ENCODE assay signal across 19 cellular contexts in the genomic region with DNA sequence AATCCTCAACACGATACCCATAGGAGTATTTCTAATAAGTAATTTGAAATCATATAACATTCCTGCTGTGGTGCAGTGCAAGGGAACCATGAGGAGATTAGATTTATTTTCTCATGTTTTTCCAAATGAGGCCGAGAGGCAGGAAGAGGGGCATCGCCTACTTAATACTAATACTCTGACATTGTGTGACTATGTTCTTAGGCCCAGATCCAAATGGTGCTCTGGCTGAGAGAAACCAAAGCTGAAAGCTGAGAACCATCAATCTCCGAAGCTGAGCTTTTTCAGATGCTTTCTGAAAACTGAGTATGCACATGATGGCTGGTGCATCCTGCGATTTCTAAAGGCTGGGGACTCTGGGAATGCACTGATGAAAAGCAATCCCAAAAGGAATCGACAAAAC.
DNase-seq lines count a peak whose midpoint lies in the region; ATAC-seq and TF ChIP-seq lines count a peak whose summit lies in the region.
"Had no signal": no experiment of that assay in that cellular context is flagged by ENCODE, and none has a peak within 500 bp of the region (broad histone marks: within the 10 kb centered on the region; RNA-seq: fewer than 3 reads in every experiment).

No MANE protein-coding gene starts in this region.

- peak; percentile 48 for DNase-seq in EH (ENCODE audit: low read depth)
- DNase-seq in astrocyte of the spinal cord (ENCODE audit: low read depth, low spot score): peak; percentile 30
- DNase-seq in Right ventricle myocardium superior: no peak
- DNase-seq in sciatic nerve (ENCODE audit: low spot score): no peak
- DNase-seq in RPMI8226: no peak
- DNase-seq in epidermal melanocyte (ENCODE audit: insufficient read length, low spot score): no peak
- DNase-seq in NCI-H226: no peak
- DNase-seq: ACHN; activated naive CD8-positive, alpha-beta T cell treated with anti-CD3 and anti-CD28 coated beads for 36 hours; CD4-positive, CD25-positive, alpha-beta regulatory T cell; DMS153; mucosa of descending colon; NCI-H1930; stimulated activated CD4-positive, alpha-beta T cell treated with anti-CD3 and anti-CD28 coated beads, Interleukin-1b, Interleukin-23, amount 100 ng/mL, for 48 hours; stimulated activated naive CD8-positive, alpha-beta T cell treated with anti-CD3 and anti-CD28 coated beads, Interleukin-15, Interleukin-2, amounts not matched to agents 100 U/mL and 50 U/mL, for 24 hours had no signal

- in situ Hi-C loops in astrocyte of the spinal cord (cut with HindIII; ENCODE audit: low sequenced_read_pairs): no loop called here

- H3K4me3 ChIP-seq in astrocyte of the spinal cord (ENCODE audit: low read depth, low read length): no peak overlapping the region
- H3K4me3 ChIP-seq: HAP-1, K562, mucosa of descending colon had no signal

- intact Hi-C loops in Right ventricle myocardium superior (cut with DNase I): no loop called here
- intact Hi-C loops in sciatic nerve (cut with DNase I): no loop called here

- no peak for TF ChIP-seq CTCF in astrocyte of the spinal cord (IDR thresholded peaks at IDR 0.05; ENCODE audit: low read depth, low read length)

- ATAC-seq in Right ventricle myocardium superior (ENCODE audit: poor library complexity) (peak; percentile 16), sciatic nerve (peak; percentile 29), HG03159 (IDR thresholded peaks at IDR 0.05; ENCODE audit: unreplicated experiment) (no peak)
- ATAC-seq: activated T-helper 17 cell treated with anti-CD3 and anti-CD28 coated beads, Interleukin-2, amount 50 U/mL, for 72 hours; K562; stimulated activated naive CD8-positive, alpha-beta T cell treated with anti-CD3 and anti-CD28 coated beads, Interleukin-15, Interleukin-2, amounts not matched to agents 100 U/mL and 50 U/mL, for 24 hours had no signal

Comparison
In these comparisons a context has a peak if more than half of its experiments do, and no peak if none do; other contexts are left out.
1. DNase-seq: peak in EH (single experiment) and astrocyte of the spinal cord (single experiment); none in Right ventricle myocardium superior (single experiment), sciatic nerve (single experiment), RPMI8226 (single experiment), epidermal melanocyte (single experiment) and NCI-H226 (single experiment).